1 cellular context compared by ENCODE assay signal in the genomic region with DNA sequence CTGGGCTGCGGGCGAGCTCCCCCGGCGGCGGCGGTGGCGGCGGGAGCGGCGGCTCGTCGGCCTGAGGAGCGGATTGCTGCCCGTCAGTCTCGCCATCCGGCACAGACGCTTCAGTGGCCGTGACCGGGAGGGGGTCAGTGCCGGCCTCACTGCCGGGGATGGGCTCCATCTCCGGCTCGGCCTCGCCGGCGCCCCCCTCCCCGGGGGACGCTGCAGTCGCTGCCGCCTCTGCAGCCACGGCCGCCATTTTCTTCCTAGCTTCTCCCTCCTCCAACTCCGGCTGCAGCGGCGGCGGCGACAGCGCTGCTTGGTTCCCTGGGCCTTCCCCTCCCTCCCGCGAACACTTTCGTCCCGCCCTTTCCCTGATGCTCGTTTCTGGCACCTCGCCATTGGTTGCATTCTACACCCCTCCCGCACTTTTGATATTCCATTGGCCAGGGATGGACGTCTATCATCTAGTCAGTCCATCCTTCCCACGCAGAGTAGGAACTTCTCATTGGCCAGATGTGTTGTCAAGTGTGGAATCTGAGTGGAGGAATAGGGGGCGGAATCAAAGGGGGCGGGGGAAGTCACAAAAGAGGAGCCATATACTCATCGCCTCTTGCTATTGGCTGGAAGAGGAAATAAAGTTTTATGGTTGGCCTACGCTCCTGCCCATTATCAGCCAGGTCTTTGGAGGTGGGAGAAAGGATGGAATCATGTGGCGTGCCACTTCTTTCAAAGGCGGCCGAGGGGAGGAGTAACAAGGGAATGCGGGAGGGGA.
A peak's percentile ranks its signal among the peaks of the same experiment; 100 is the strongest.
TF ChIP-seq lines count a peak whose summit lies in the region.

A gene with protein sequence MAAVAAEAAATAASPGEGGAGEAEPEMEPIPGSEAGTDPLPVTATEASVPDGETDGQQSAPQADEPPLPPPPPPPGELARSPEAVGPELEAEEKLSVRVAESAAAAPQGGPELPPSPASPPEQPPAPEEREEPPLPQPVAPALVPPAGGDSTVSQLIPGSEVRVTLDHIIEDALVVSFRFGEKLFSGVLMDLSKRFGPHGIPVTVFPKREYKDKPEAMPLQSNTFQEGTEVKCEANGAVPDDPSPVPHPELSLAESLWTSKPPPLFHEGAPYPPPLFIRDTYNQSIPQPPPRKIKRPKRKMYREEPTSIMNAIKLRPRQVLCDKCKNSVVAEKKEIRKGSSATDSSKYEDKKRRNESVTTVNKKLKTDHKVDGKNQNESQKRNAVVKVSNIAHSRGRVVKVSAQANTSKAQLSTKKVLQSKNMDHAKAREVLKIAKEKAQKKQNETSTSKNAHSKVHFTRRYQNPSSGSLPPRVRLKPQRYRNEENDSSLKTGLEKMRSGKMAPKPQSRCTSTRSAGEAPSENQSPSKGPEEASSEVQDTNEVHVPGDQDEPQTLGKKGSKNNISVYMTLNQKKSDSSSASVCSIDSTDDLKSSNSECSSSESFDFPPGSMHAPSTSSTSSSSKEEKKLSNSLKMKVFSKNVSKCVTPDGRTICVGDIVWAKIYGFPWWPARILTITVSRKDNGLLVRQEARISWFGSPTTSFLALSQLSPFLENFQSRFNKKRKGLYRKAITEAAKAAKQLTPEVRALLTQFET (minus strand): TSS at position 309 of the 763 bp plus-strand sequence. CDS start 62 bp downstream, at position 247.

TF ChIP-seq in A549, 52 proteins besides CTCF, POLR2A, EP300 and RAD21 (continued from another document):
- TF ChIP-seq, protein P1, sequence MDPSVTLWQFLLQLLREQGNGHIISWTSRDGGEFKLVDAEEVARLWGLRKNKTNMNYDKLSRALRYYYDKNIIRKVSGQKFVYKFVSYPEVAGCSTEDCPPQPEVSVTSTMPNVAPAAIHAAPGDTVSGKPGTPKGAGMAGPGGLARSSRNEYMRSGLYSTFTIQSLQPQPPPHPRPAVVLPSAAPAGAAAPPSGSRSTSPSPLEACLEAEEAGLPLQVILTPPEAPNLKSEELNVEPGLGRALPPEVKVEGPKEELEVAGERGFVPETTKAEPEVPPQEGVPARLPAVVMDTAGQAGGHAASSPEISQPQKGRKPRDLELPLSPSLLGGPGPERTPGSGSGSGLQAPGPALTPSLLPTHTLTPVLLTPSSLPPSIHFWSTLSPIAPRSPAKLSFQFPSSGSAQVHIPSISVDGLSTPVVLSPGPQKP (IDR thresholded peaks at IDR 0.05; ENCODE audit: low read depth, low read length): no peak
- TF ChIP-seq FOSB (CRISPR knock-in tag; IDR thresholded peaks at IDR 0.05) (no peak), RCOR1 (IDR thresholded peaks at IDR 0.05; ENCODE audit: low read depth, low read length) (no peak), RARB (CRISPR knock-in tag; IDR thresholded peaks at IDR 0.05) (no peak), NPAS2 (CRISPR knock-in tag; IDR thresholded peaks at IDR 0.05; ENCODE audit: borderline replicate concordance) (no peak), MYC (IDR thresholded peaks at IDR 0.05; ENCODE audit: borderline replicate concordance, low read length) (0 out of 2 replicates have a peak, but pooled peaks have one; percentile 57), PHF8 (IDR thresholded peaks at IDR 0.05; ENCODE audit: borderline replicate concordance, low read depth) (peak; percentile 74; the same call in 1 of the 2 replicates), MAZ (IDR thresholded peaks at IDR 0.05; ENCODE audit: borderline replicate concordance, low read depth, low read length) (no peak), CEBPB (IDR thresholded peaks at IDR 0.05) (no peak), CBX8 (IDR thresholded peaks at IDR 0.05) (no peak), HOXB5 (CRISPR knock-in tag; IDR thresholded peaks at IDR 0.05) (no peak), TFCP2L1 (CRISPR knock-in tag; IDR thresholded peaks at IDR 0.05) (peak; percentile 44; the same call in 1 of the 2 replicates), HOXA7 (CRISPR knock-in tag; IDR thresholded peaks at IDR 0.05) (no peak), CHD4 (IDR thresholded peaks at IDR 0.05; ENCODE audit: borderline replicate concordance) (no peak), SMC3 (IDR thresholded peaks at IDR 0.05) (no peak), EHMT2 (IDR thresholded peaks at IDR 0.05; ENCODE audit: low read depth) (no peak), TP53 (CRISPR knock-in tag; IDR thresholded peaks at IDR 0.05) (no peak), POLR2AphosphoS2 (conservative IDR thresholded peaks at IDR 0.05; ENCODE audit: low read length) (no peak), FOXS1 (CRISPR knock-in tag; IDR thresholded peaks at IDR 0.05) (no peak), HDAC2 (IDR thresholded peaks at IDR 0.05) (no peak), RNF2 (IDR thresholded peaks at IDR 0.05; ENCODE audit: borderline replicate concordance, low read depth) (no peak), NFE2L2 (conservative IDR thresholded peaks at IDR 0.05; ENCODE audit: low read length) (no peak)
- TF ChIP-seq, protein P2, sequence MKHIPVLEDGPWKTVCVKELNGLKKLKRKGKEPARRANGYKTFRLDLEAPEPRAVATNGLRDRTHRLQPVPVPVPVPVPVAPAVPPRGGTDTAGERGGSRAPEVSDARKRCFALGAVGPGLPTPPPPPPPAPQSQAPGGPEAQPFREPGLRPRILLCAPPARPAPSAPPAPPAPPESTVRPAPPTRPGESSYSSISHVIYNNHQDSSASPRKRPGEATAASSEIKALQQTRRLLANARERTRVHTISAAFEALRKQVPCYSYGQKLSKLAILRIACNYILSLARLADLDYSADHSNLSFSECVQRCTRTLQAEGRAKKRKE (CRISPR knock-in tag; IDR thresholded peaks at IDR 0.05; ENCODE audit: low read depth): no peak
- TF ChIP-seq, protein P3, sequence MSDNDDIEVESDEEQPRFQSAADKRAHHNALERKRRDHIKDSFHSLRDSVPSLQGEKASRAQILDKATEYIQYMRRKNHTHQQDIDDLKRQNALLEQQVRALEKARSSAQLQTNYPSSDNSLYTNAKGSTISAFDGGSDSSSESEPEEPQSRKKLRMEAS (IDR thresholded peaks at IDR 0.05): peak; percentile 83
- TF ChIP-seq, protein P4, sequence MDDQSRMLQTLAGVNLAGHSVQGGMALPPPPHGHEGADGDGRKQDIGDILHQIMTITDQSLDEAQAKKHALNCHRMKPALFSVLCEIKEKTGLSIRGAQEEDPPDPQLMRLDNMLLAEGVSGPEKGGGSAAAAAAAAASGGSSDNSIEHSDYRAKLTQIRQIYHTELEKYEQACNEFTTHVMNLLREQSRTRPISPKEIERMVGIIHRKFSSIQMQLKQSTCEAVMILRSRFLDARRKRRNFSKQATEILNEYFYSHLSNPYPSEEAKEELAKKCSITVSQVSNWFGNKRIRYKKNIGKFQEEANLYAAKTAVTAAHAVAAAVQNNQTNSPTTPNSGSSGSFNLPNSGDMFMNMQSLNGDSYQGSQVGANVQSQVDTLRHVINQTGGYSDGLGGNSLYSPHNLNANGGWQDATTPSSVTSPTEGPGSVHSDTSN (IDR thresholded peaks at IDR 0.05): peak; percentile 96
- TF ChIP-seq, protein P5, sequence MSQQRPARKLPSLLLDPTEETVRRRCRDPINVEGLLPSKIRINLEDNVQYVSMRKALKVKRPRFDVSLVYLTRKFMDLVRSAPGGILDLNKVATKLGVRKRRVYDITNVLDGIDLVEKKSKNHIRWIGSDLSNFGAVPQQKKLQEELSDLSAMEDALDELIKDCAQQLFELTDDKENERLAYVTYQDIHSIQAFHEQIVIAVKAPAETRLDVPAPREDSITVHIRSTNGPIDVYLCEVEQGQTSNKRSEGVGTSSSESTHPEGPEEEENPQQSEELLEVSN (IDR thresholded peaks at IDR 0.05; ENCODE audit: borderline replicate concordance, low read depth): peak; percentile 74; the same call in 1 of the 2 replicates
- TF ChIP-seq, protein P6, sequence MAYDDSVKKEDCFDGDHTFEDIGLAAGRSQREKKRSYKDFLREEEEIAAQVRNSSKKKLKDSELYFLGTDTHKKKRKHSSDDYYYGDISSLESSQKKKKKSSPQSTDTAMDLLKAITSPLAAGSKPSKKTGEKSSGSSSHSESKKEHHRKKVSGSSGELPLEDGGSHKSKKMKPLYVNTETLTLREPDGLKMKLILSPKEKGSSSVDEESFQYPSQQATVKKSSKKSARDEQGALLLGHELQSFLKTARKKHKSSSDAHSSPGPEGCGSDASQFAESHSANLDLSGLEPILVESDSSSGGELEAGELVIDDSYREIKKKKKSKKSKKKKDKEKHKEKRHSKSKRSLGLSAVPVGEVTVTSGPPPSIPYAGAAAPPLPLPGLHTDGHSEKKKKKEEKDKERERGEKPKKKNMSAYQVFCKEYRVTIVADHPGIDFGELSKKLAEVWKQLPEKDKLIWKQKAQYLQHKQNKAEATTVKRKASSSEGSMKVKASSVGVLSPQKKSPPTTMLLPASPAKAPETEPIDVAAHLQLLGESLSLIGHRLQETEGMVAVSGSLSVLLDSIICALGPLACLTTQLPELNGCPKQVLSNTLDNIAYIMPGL (CRISPR knock-in tag; IDR thresholded peaks at IDR 0.05; ENCODE audit: borderline replicate concordance): no peak; the same call in 1 of the 2 replicates
- TF ChIP-seq, protein P7, sequence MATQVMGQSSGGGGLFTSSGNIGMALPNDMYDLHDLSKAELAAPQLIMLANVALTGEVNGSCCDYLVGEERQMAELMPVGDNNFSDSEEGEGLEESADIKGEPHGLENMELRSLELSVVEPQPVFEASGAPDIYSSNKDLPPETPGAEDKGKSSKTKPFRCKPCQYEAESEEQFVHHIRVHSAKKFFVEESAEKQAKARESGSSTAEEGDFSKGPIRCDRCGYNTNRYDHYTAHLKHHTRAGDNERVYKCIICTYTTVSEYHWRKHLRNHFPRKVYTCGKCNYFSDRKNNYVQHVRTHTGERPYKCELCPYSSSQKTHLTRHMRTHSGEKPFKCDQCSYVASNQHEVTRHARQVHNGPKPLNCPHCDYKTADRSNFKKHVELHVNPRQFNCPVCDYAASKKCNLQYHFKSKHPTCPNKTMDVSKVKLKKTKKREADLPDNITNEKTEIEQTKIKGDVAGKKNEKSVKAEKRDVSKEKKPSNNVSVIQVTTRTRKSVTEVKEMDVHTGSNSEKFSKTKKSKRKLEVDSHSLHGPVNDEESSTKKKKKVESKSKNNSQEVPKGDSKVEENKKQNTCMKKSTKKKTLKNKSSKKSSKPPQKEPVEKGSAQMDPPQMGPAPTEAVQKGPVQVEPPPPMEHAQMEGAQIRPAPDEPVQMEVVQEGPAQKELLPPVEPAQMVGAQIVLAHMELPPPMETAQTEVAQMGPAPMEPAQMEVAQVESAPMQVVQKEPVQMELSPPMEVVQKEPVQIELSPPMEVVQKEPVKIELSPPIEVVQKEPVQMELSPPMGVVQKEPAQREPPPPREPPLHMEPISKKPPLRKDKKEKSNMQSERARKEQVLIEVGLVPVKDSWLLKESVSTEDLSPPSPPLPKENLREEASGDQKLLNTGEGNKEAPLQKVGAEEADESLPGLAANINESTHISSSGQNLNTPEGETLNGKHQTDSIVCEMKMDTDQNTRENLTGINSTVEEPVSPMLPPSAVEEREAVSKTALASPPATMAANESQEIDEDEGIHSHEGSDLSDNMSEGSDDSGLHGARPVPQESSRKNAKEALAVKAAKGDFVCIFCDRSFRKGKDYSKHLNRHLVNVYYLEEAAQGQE (IDR thresholded peaks at IDR 0.05): no peak
